ENCODE assay signal across 8 cellular contexts in genomic region chr1:247007511-247008405, GRCh38. TPM values are rescaled to one million over a fixed set of nuclear protein-coding genes. Genes with fewer than 3 reads are reported as not detected.
DNase-seq lines count a peak whose midpoint lies in the region; ATAC-seq lines count a peak whose summit lies in the region.

TSS of gene ZNF695 (minus strand) at chr1:247008057. CDS start at chr1:247007908, 149 bp downstream.

- H3K79me2 ChIP-seq in trophoblast cell (ENCODE audit: control insufficient read depth, insufficient read depth, low read length, poor library complexity): peaks cover 10% of the 10 kb centered on the region

- H2AK5ac ChIP-seq in trophoblast cell (ENCODE audit: low read length): no peak within 1 kb of the TSS

- H3K4me3 ChIP-seq in SJCRH30: peak within 1 kb of the TSS; percentile 92
- H3K4me3 ChIP-seq in trophoblast cell (ENCODE audit: low read depth, low read length): peak within 1 kb of the TSS; percentile 98
- H3K4me3 ChIP-seq in urinary bladder (ENCODE audit: low read depth, low read length): peak within 1 kb of the TSS; percentile 58

- H3K14ac ChIP-seq in trophoblast cell (ENCODE audit: low read length): peak within 1 kb of the TSS; percentile 76

- no CpG with 5 or more reads among the region's 58 CpGs for WGBS in trophoblast cell (ENCODE audit: extremely low coverage, insufficient coverage, insufficient read length)
- WGBS in urinary bladder: under 1% methylated on average over 58 of the region's 58 CpGs

- H3K4me2 ChIP-seq in trophoblast cell (ENCODE audit: low read length): peak within 1 kb of the TSS; percentile 89

- H4K91ac ChIP-seq in trophoblast cell (ENCODE audit: low read depth, low read length): peak within 1 kb of the TSS; percentile 49

- intact Hi-C loops in left cardiac atrium (cut with DNase I): no loop called here

- H3K27me3 ChIP-seq in SJCRH30: no peaks in the 10 kb centered on the region
- H3K27me3 ChIP-seq in trophoblast cell (ENCODE audit: insufficient read depth, low read length): no peaks in the 10 kb centered on the region

- H3K27ac ChIP-seq in SJCRH30 (peak within 1 kb of the TSS; percentile 69), trophoblast cell (ENCODE audit: low read depth, low read length) (peak within 1 kb of the TSS; percentile 43), urinary bladder (ENCODE audit: low read depth) (no peak within 1 kb of the TSS)

- H3K9me3 ChIP-seq in ES-I3 (ENCODE audit: control insufficient read depth, insufficient read depth, low read length) (peaks cover 14% of the 10 kb centered on the region), SJCRH30 (replicated peaks) (peaks cover 19% of the 10 kb centered on the region), trophoblast cell (ENCODE audit: insufficient read depth, low read depth, low read length) (no peaks in the 10 kb centered on the region)

- H4K8ac ChIP-seq in trophoblast cell (ENCODE audit: low read depth, low read length): peak within 1 kb of the TSS; percentile 66

- H3K4me1 ChIP-seq in ES-I3 (ENCODE audit: insufficient read depth, low read length) (no peaks in the 10 kb centered on the region), SJCRH30 (no peaks in the 10 kb centered on the region; the same call in 1 of the 2 replicates), trophoblast cell (ENCODE audit: control insufficient read depth in 1 of 2, insufficient read depth in 2 of 2, low read length in 2 of 2) (no peaks in the 10 kb centered on the region), urinary bladder (ENCODE audit: insufficient read depth) (no peaks in the 10 kb centered on the region)

- peak; percentile 100 for ATAC-seq in GM21825 (IDR thresholded peaks at IDR 0.05; ENCODE audit: unreplicated experiment)
- peak; percentile 100 for ATAC-seq in left cardiac atrium

- H2BK5ac ChIP-seq in trophoblast cell (ENCODE audit: low read depth, low read length, poor library complexity): peak within 1 kb of the TSS; percentile 31

- no peak within 1 kb of the TSS for H2BK12ac ChIP-seq in trophoblast cell (ENCODE audit: low read length)

- peak within 1 kb of the TSS; percentile 19 for H4K12ac ChIP-seq in trophoblast cell (ENCODE audit: low read depth, low read length)

- H2AFZ ChIP-seq in trophoblast cell (ENCODE audit: insufficient read depth, low read length, poor library complexity): peak within 1 kb of the TSS; percentile 80

- no peak within 1 kb of the TSS for H3K23ac ChIP-seq in trophoblast cell (ENCODE audit: low read length)

- peaks cover 2% of the 10 kb centered on the region for H3K79me1 ChIP-seq in trophoblast cell (ENCODE audit: low read length)

- DNase-seq in Kasumi-1 (lab: John Stamatoyannopoulos, UW) (peak; percentile 99), SJCRH30 (peak; percentile 95 to 96), amniotic epithelial cell (ENCODE audit: low read depth) (peak; percentile 94), left cardiac atrium (peak; percentile 90), trophoblast cell (peak; percentile 94 to 95)

- peak within 1 kb of the TSS; percentile 1 for H2BK120ac ChIP-seq in trophoblast cell (ENCODE audit: insufficient read depth, low read length, poor library complexity)

- peak within 1 kb of the TSS; percentile 19 for H3K18ac ChIP-seq in trophoblast cell (ENCODE audit: low read length)

- no peaks in the 10 kb centered on the region for H3K36me3 ChIP-seq in ES-I3 (ENCODE audit: insufficient read depth, low read length)
- H3K36me3 ChIP-seq in SJCRH30: peaks cover 21% of the 10 kb centered on the region
- H3K36me3 ChIP-seq in trophoblast cell (ENCODE audit: control insufficient read depth in 1 of 2, insufficient read depth in 2 of 2, low read length in 2 of 2): peaks cover 2 to 4% of the 10 kb centered on the region in 2 experiments
- no peaks in the 10 kb centered on the region for H3K36me3 ChIP-seq in urinary bladder (ENCODE audit: insufficient read depth)

- peak within 1 kb of the TSS; percentile 71 for H3K9ac ChIP-seq in ES-I3 (ENCODE audit: low read depth, low read length)
- peak within 1 kb of the TSS; percentile 97 for H3K9ac ChIP-seq in trophoblast cell (ENCODE audit: low read length)

- H3K4ac ChIP-seq in trophoblast cell (ENCODE audit: low read depth, low read length): peak within 1 kb of the TSS; percentile 79

RNA-seq across cellular contexts. Expression of gene ZNF695, which starts in this region (rescaled TPM):
- total RNA-seq in SJCRH30 (2014; rRNA removed; shearing (Covaris generic)): 17.4 and 19.7 TPM in 2 replicates
- under 1 TPM; 0.12 to 0.26 TPM for total RNA-seq in left cardiac atrium
- polyA plus RNA-seq in trophoblast cell (2013): 6.1 and 6.9 TPM in 2 replicates
- 2.7 TPM for total RNA-seq in urinary bladder
- polyA plus RNA-seq in urinary bladder: 0.11 TPM

Comparison
In these comparisons a context has a peak if more than half of its experiments do, and no peak if none do; other contexts are left out.
1. Peak in DNase-seq and ATAC-seq in left cardiac atrium; RNA of the gene not detected or under 1 TPM.